8 cellular contexts compared by ENCODE assay signal in the genomic region with DNA sequence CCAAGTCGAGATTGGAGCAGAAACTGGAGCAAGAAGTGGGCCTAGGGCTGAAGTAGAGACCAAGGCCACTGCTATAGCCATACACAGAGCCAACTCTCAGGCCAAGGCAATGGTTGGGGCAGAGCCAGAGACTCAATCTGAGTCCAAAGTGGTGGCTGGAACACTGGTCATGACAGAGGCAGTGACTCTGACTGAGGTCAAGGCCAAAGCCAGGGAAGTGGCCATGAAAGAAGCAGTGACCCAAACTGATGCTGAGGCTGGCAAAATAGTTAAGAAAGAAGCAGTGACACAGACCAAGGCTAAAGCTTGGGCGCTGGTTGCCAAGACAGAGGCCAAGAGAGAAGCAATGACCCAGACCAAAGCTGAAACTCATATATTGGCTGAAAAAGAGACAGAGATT. TPM values are rescaled to one million over a fixed set of nuclear protein-coding genes. Genes with fewer than 3 reads are reported as not detected.
"Had no signal": no experiment of that assay in that cellular context is flagged by ENCODE, and none has a peak within 500 bp of the region (broad histone marks: within the 10 kb centered on the region; RNA-seq: fewer than 3 reads in every experiment).

No MANE protein-coding gene starts in this region.

- H3K4me3 ChIP-seq: GM12878 had no signal

- DNase-seq: GDM1, GF-D8 had no signal

- FAIRE-seq: G401.6, GM12878, GM12892, GM18507, GM19239 had no signal

- ATAC-seq: GM12878 had no signal

RNA-seq across cellular contexts. Expression of a gene that starts 3.5 kb away (rescaled TPM):
- total RNA-seq: G401 had no signal
